16 cellular contexts compared by ENCODE assay signal in genomic region chr10:131215776-131216175, GRCh38.
"Had no signal": no experiment of that assay in that cellular context is flagged by ENCODE, and none has a peak within 500 bp of the region (broad histone marks: within the 10 kb centered on the region; RNA-seq: fewer than 3 reads in every experiment).

No MANE protein-coding gene starts in this region.

- H3K36me3 Mint-ChIP-seq: naive thymus-derived CD4-positive, alpha-beta T cell had no signal

- H3K27me3 ChIP-seq: colonic mucosa, hepatocyte, right lobe of liver had no signal

- H3K4me1 ChIP-seq: colonic mucosa, left lung, psoas muscle, right lobe of liver, stomach, tibial artery had no signal

- ATAC-seq: left lung; naive thymus-derived CD4-positive, alpha-beta T cell; psoas muscle; right lobe of liver had no signal

- H3K9me3 Mint-ChIP-seq: nephron progenitor cell had no signal

- H3K4me3 Mint-ChIP-seq: naive thymus-derived CD4-positive, alpha-beta T cell; nephron progenitor cell had no signal

- H3K27ac ChIP-seq: colonic mucosa, hepatocyte, left lung, parathyroid adenoma, psoas muscle, right lobe of liver, stomach, tibial artery had no signal

- H3K9ac ChIP-seq: parathyroid adenoma had no signal

- H3K4me1 Mint-ChIP-seq: naive thymus-derived CD4-positive, alpha-beta T cell had no signal

- H3K36me3 ChIP-seq: colonic mucosa, left lung, right lobe of liver, stomach, tibial artery had no signal

- H3K4me3 ChIP-seq: colonic mucosa, hepatocyte, left lung, psoas muscle, right lobe of liver, stomach, tibial artery had no signal

- H3K9me3 ChIP-seq: colonic mucosa, left lung, psoas muscle, right lobe of liver, stomach, tibial artery had no signal

- H3K27me3 Mint-ChIP-seq: naive thymus-derived CD4-positive, alpha-beta T cell had no signal

- DNase-seq: caudate nucleus; colonic mucosa; effector CD4-positive, alpha-beta T cell; foreskin melanocyte; mesendoderm; naive thymus-derived CD4-positive, alpha-beta T cell; nephron progenitor cell; retina; stimulated activated naive CD4-positive, alpha-beta T cell had no signal

- H3K27ac Mint-ChIP-seq: naive thymus-derived CD4-positive, alpha-beta T cell; nephron progenitor cell had no signal
